In genomic region chr10:43688348-43688892, GRCh38 we compare ENCODE assay signal across 21 cellular contexts. TPM values are rescaled to one million over a fixed set of nuclear protein-coding genes. Genes with fewer than 3 reads are reported as not detected.
A peak's percentile ranks its signal among the peaks of the same experiment; 100 is the strongest.
DNase-seq lines count a peak whose midpoint lies in the region; ATAC-seq and TF ChIP-seq lines count a peak whose summit lies in the region.
"Had no signal": no experiment of that assay in that cellular context is flagged by ENCODE, and none has a peak within 500 bp of the region (broad histone marks: within the 10 kb centered on the region; RNA-seq: fewer than 3 reads in every experiment).

No MANE protein-coding gene starts in this region.

- TF ChIP-seq CTCF in GM23338 (conservative IDR thresholded peaks at IDR 0.05; ENCODE audit: low read depth in 2 of 2) = no peak
- no peak for TF ChIP-seq CTCF in brain (conservative IDR thresholded peaks at IDR 0.05)
- TF ChIP-seq CTCF in neural crest cell (conservative IDR thresholded peaks at IDR 0.05) = no peak
- TF ChIP-seq CTCF in mucosa of descending colon (IDR thresholded peaks at IDR 0.05) = no peak

- H3K4me1 Mint-ChIP-seq in T-helper 1 cell treated with Interleukin-12 subunit alpha and Interleukin-12 subunit beta and Interleukin-4 antibody, amounts not matched to agents 30 μg/mL and 1 μg/mL, for 36 hours (ENCODE audit: low read depth) = peaks cover 3% of the 10 kb centered on the region
- H3K4me1 Mint-ChIP-seq in GM23338 (no peaks in the 10 kb centered on the region; the same call in 2 of the 3 replicates), brain (peaks cover 10% of the 10 kb centered on the region), neural crest cell (peaks cover 20% of the 10 kb centered on the region)

- H3K4me3 ChIP-seq in GM23338 (no peak overlapping the region), mucosa of descending colon (no peak overlapping the region), Karpas-422 (ENCODE audit: low read length) (no peak overlapping the region)
- H3K4me3 ChIP-seq: BLaER1 treated with 17β-estradiol and CSF1 and Interleukin-3, amounts not matched to agents 10 nM and 100 nM had no signal

- no peak overlapping the region for H3K9ac ChIP-seq in Karpas-422 (ENCODE audit: low read length)
- H3K9ac ChIP-seq: BLaER1 treated with 17β-estradiol and CSF1 and Interleukin-3, amounts not matched to agents 10 nM and 100 nM had no signal

- H3K27ac Mint-ChIP-seq in T-helper 1 cell treated with Interleukin-12 subunit alpha and Interleukin-12 subunit beta and Interleukin-4 antibody, amounts not matched to agents 30 μg/mL and 1 μg/mL, for 36 hours = peak overlapping the region; percentile 73
- H3K27ac Mint-ChIP-seq in GM23338 = no peak overlapping the region
- H3K27ac Mint-ChIP-seq in brain = no peak overlapping the region
- H3K27ac Mint-ChIP-seq in neural crest cell (ENCODE audit: unreplicated experiment) = no peak overlapping the region
- H3K27ac Mint-ChIP-seq: activated B cell treated with CpG ODN at 0.5 μM for 24 hours had no signal

- H3K79me2 ChIP-seq in GM23338 (replicated peaks; ENCODE audit: insufficient read depth) (no peaks in the 10 kb centered on the region), Karpas-422 (ENCODE audit: low read length) (no peaks in the 10 kb centered on the region)

- DNase-seq in T-helper 1 cell (no peak), GM23338 (ENCODE audit: low spot score) (no peak), neural crest cell (ENCODE audit: low read depth, low spot score) (no peak), GM19240 (ENCODE audit: insufficient read length, low spot score) (no peak), mucosa of descending colon (no peak), Karpas-422 (no peak)
- DNase-seq: 8988T; activated B cell treated with CpG ODN at 0.5 μM for 24 hours; gastrocnemius medialis; Kasumi-1; lower lobe of right lung; NCI-H1436 treated with DMSO at 0.1 percent for 48 hours; NCI-H510A; nucleus accumbens; stimulated activated CD4-positive, alpha-beta T cell treated with anti-CD3 and anti-CD28 coated beads, Interleukin-2, amount 100 ng/mL, for 24 hours; SW 1271; tibial artery had no signal

- H2AFZ ChIP-seq in GM23338 (0 out of 2 replicates have a peak overlapping the region, but pooled peaks have one; percentile 100), Karpas-422 (ENCODE audit: low read length) (no peak overlapping the region)

- no peaks in the 10 kb centered on the region for H3K9me3 Mint-ChIP-seq in T-helper 1 cell treated with Interleukin-12 subunit alpha and Interleukin-12 subunit beta and Interleukin-4 antibody, amounts not matched to agents 30 μg/mL and 1 μg/mL, for 36 hours
- H3K9me3 Mint-ChIP-seq in GM23338 = no peaks in the 10 kb centered on the region; the same call in 1 of the 3 replicates
- H3K9me3 Mint-ChIP-seq in brain = peaks cover 0 to 5% (median 3%) of the 10 kb centered on the region in 5 experiments
- peaks cover 4% of the 10 kb centered on the region for H3K9me3 Mint-ChIP-seq in neural crest cell
- H3K9me3 Mint-ChIP-seq: activated B cell treated with CpG ODN at 0.5 μM for 24 hours had no signal

- H3K36me3 ChIP-seq in GM23338 (ENCODE audit: insufficient read depth) = no peaks in the 10 kb centered on the region
- H3K36me3 ChIP-seq in mucosa of descending colon (ENCODE audit: low read depth) = no peaks in the 10 kb centered on the region
- H3K36me3 ChIP-seq in Karpas-422 (ENCODE audit: insufficient read depth, low read length) = no peaks in the 10 kb centered on the region
- H3K36me3 ChIP-seq: BLaER1 treated with 17β-estradiol and CSF1 and Interleukin-3, amounts not matched to agents 10 nM and 100 nM; gastrocnemius medialis; lower lobe of right lung; Peyer's patch; tibial artery had no signal

- peak overlapping the region; percentile 51 for H3K4me3 Mint-ChIP-seq in T-helper 1 cell treated with Interleukin-12 subunit alpha and Interleukin-12 subunit beta and Interleukin-4 antibody, amounts not matched to agents 30 μg/mL and 1 μg/mL, for 36 hours
- H3K4me3 Mint-ChIP-seq in GM23338 (no peak overlapping the region; the same call in 2 of the 3 replicates), brain (peak overlapping the region in 3 of 5 experiments; percentile 43 to 55 (median 51)), neural crest cell (peak overlapping the region; percentile 60)

- H3K27me3 Mint-ChIP-seq in T-helper 1 cell treated with Interleukin-12 subunit alpha and Interleukin-12 subunit beta and Interleukin-4 antibody, amounts not matched to agents 30 μg/mL and 1 μg/mL, for 36 hours (ENCODE audit: low read depth) = peaks cover 45% of the 10 kb centered on the region
- H3K27me3 Mint-ChIP-seq in GM23338 (ENCODE audit: insufficient read depth, low read depth, poor library complexity) = peaks cover 31% of the 10 kb centered on the region
- peaks cover 35% of the 10 kb centered on the region for H3K27me3 Mint-ChIP-seq in brain
- peaks cover 40% of the 10 kb centered on the region for H3K27me3 Mint-ChIP-seq in neural crest cell (ENCODE audit: low read depth)

- 0 out of 2 replicates have a peak, but pooled peaks cover 7% of the 10 kb centered on the region for H3K9me2 ChIP-seq in GM23338 (ENCODE audit: insufficient read depth)
- H3K9me2 ChIP-seq in Karpas-422 (replicated peaks; ENCODE audit: insufficient read depth, low read length) = no peaks in the 10 kb centered on the region

- H3K9me3 ChIP-seq in mucosa of descending colon (no peaks in the 10 kb centered on the region), Karpas-422 (ENCODE audit: low read length) (no peaks in the 10 kb centered on the region)
- H3K9me3 ChIP-seq: gastrocnemius medialis, lower lobe of right lung, Peyer's patch, tibial artery had no signal

- no peak overlapping the region for H3K27ac ChIP-seq in GM23338 (ENCODE audit: low read depth)
- H3K27ac ChIP-seq in Karpas-422 (ENCODE audit: low read length) = no peak overlapping the region
- H3K27ac ChIP-seq: BLaER1 treated with 17β-estradiol and CSF1 and Interleukin-3, amounts not matched to agents 10 nM and 100 nM; lower lobe of right lung; Peyer's patch had no signal

- H3K36me3 Mint-ChIP-seq in T-helper 1 cell treated with Interleukin-12 subunit alpha and Interleukin-12 subunit beta and Interleukin-4 antibody, amounts not matched to agents 30 μg/mL and 1 μg/mL, for 36 hours (ENCODE audit: low read depth) = no peaks in the 10 kb centered on the region
- no peaks in the 10 kb centered on the region; the same call in 2 of the 3 replicates for H3K36me3 Mint-ChIP-seq in GM23338 (ENCODE audit: low read depth)
- no peaks in the 10 kb centered on the region for H3K36me3 Mint-ChIP-seq in brain
- H3K36me3 Mint-ChIP-seq in neural crest cell (ENCODE audit: low read depth) = no peaks in the 10 kb centered on the region

- H3K4me2 ChIP-seq in GM23338 (no peak overlapping the region), Karpas-422 (ENCODE audit: low read depth, low read length, poor library complexity, severe bottlenecking) (no peak overlapping the region)

- H3K27me3 ChIP-seq in GM23338 (ENCODE audit: insufficient read depth) = peaks cover 40% of the 10 kb centered on the region
- no peaks in the 10 kb centered on the region for H3K27me3 ChIP-seq in Karpas-422 (ENCODE audit: low read length)
- H3K27me3 ChIP-seq: gastrocnemius medialis, Peyer's patch, tibial artery had no signal

- no peaks in the 10 kb centered on the region for H3K4me1 ChIP-seq in GM23338 (ENCODE audit: insufficient read depth)
- peaks cover 3% of the 10 kb centered on the region for H3K4me1 ChIP-seq in mucosa of descending colon (ENCODE audit: low read depth)
- peaks cover 5% of the 10 kb centered on the region; the same call in 1 of the 2 replicates for H3K4me1 ChIP-seq in Karpas-422 (ENCODE audit: low read length)

- no peak for ATAC-seq in GM23338
- no peak for ATAC-seq in mucosa of descending colon
- ATAC-seq: gastrocnemius medialis had no signal

- H4K20me1 ChIP-seq in GM23338 (replicated peaks; ENCODE audit: insufficient read depth) (no peaks in the 10 kb centered on the region), Karpas-422 (ENCODE audit: insufficient read depth, low read depth, low read length) (no peaks in the 10 kb centered on the region)
- H4K20me1 ChIP-seq: BLaER1 treated with 17β-estradiol and CSF1 and Interleukin-3, amounts not matched to agents 10 nM and 100 nM had no signal

- intact Hi-C loops in mucosa of descending colon (cut with DNase I, micrococcal nuclease) = loop anchor here in 1 of 2 donors (10.0 kb wide), 1 partner anchor 626 kb away; no protein-coding TSS in a partner anchor

- H3F3A ChIP-seq in GM23338 (replicated peaks; ENCODE audit: low read depth) = no peaks in the 10 kb centered on the region

TF ChIP-seq in GM23338, 12 proteins besides CTCF, POLR2A, EP300 and RAD21:
- TF ChIP-seq ZNF114 (CRISPR knock-in tag; IDR thresholded peaks at IDR 0.05) (no peak), POLR2AphosphoS5 (IDR thresholded peaks at IDR 0.05; ENCODE audit: low read depth) (no peak), EZH2 (IDR thresholded peaks at IDR 0.05; ENCODE audit: low read depth, unreplicated experiment) (no peak), ZNF331 (CRISPR knock-in tag; IDR thresholded peaks at IDR 0.05; ENCODE audit: low read depth) (no peak), JUNB (IDR thresholded peaks at IDR 0.05; ENCODE audit: unreplicated experiment) (no peak)

RNA-seq across cellular contexts. Expression of gene ZNF32, which starts 39.7 kb away (rescaled TPM):
- 15.8 and 24.6 TPM in 2 replicates for total RNA-seq in GM23338 (2014; rRNA removed; shearing (Covaris generic))
- 26.1 and 26.7 TPM in 2 replicates for polyA plus RNA-seq in GM23338 (2016; fragmentation: Nextera tagmentation; extraction: Ambion mirVana)
- 97.9 TPM for polyA plus RNA-seq in brain (ENCODE audit: insufficient read depth, low read depth, low replicate concordance)
- 37.7 and 39.9 TPM in 2 replicates for total RNA-seq in neural crest cell
- total RNA-seq in mucosa of descending colon = 10 to 100 TPM; 10.6 to 46.5 (median 14.8) TPM
- 30.3 and 34.7 TPM in 2 replicates for total RNA-seq in Karpas-422 (2014; rRNA removed; shearing (Covaris generic); ENCODE audit: low replicate concordance)
